In the genomic region with DNA sequence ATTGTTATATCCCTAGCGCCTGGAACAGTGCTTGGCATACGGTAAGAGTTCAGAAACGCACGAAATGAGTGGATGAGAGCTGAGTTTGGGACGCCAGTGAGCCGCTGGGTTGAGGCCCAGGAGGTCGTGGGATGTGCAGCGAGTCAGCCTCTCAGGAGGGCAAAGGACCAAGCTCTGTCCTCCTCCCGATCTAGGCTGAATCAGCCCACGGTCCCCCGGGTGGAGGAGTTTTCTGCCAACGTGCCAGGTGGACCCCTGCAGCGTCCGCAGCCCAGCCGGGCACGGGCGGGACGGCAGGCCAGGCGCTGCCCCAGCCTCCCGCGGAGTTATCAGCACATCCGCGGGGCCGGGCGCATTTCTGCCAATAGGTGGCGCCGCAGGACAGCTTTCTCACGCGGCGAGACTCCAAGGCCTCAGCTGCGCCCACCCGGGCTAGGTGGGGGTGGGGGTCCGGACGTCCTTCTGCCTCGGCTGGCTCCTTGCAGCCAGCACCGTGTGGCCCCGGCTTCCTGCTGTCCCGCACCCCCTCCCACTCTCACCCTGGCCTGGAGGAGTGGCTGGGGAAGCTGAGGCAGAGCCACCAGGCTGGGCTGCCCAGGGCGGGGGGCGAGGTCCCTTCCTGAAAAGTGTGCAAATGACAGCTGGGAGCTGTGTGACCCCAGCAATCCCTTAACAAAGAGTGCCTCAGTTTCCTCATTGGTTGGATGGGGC, we compare ENCODE assay signal across 9 cellular contexts. TPM values are rescaled to one million over a fixed set of nuclear protein-coding genes. Genes with fewer than 3 reads are reported as not detected.
DNase-seq lines count a peak whose midpoint lies in the region; ATAC-seq, FAIRE-seq and TF ChIP-seq lines count a peak whose summit lies in the region.
"Had no signal": no experiment of that assay in that cellular context is flagged by ENCODE, and none has a peak within 500 bp of the region (broad histone marks: within the 10 kb centered on the region; RNA-seq: fewer than 3 reads in every experiment).

No MANE protein-coding gene starts in this region.

- H3K4me3 ChIP-seq in SK-N-SH (ENCODE audit: low read depth in 2 of 2, low read length in 1 of 2), result peak overlapping the region in 1 of 2 experiments; percentile 35; a peak in 1 of 4 replicates

- H3K4me3 Mint-ChIP-seq in activated naive CD8-positive, alpha-beta T cell treated with anti-CD3 and anti-CD28 coated beads for 36 hours, result no peak overlapping the region
- H3K4me3 Mint-ChIP-seq: dendritic cell treated with granulocyte-macrophage colony-stimulating factor and Interleukin-4, amounts not matched to agents 40 ng/mL and 50 ng/mL, for 4 days had no signal

- POLR2A ChIA-PET in SK-N-SH (lab: Yijun Ruan, JAX), result interaction anchor here (1.5 kb wide), 1 partner anchor 502 kb away, joined by 7 read pairs; no protein-coding TSS in a partner anchor

- ATAC-seq in left cardiac atrium (peak; percentile 31 to 36), HG02763 (IDR thresholded peaks at IDR 0.05; ENCODE audit: unreplicated experiment) (no peak), HG03108 (IDR thresholded peaks at IDR 0.05; ENCODE audit: unreplicated experiment) (no peak)

- H2AFZ ChIP-seq in SK-N-SH (ENCODE audit: low read depth), result peak overlapping the region; percentile 70; the same call in 1 of the 2 replicates

- no peaks in the 10 kb centered on the region for H3K9me3 ChIP-seq in SK-N-SH

- peak; percentile 75 for TF ChIP-seq RAD21 in SK-N-SH (IDR thresholded peaks at IDR 0.05; ENCODE audit: low read length)

- H3K4me2 ChIP-seq in SK-N-SH, result no peak overlapping the region

- peaks cover 27% of the 10 kb centered on the region for H3K36me3 Mint-ChIP-seq in activated naive CD8-positive, alpha-beta T cell treated with anti-CD3 and anti-CD28 coated beads for 36 hours

- peak; percentile 89 for TF ChIP-seq CTCF in D721Med (IDR thresholded peaks at IDR 0.05; ENCODE audit: insufficient read depth, missing control alignments)
- peak; percentile 69 for TF ChIP-seq CTCF in SK-N-SH (IDR thresholded peaks at IDR 0.05)

- intact Hi-C loops in left cardiac atrium (cut with DNase I), result loop anchor here (2.0 to 5.0 kb wide), 3 partner anchors 488 to 502 kb away; no protein-coding TSS in a partner anchor

- no peaks in the 10 kb centered on the region for H3K27me3 Mint-ChIP-seq in activated naive CD8-positive, alpha-beta T cell treated with anti-CD3 and anti-CD28 coated beads for 36 hours

- no peak for TF ChIP-seq EP300 in SK-N-SH (IDR thresholded peaks at IDR 0.05; ENCODE audit: borderline replicate concordance in 1 of 2, low read depth in 1 of 2, low read length in 1 of 2)

- no peaks in the 10 kb centered on the region for H3K9me2 ChIP-seq in SK-N-SH

- FAIRE-seq in D721Med (lab: Jason Lieb, UNC), result no peak

- H3K79me2 ChIP-seq in SK-N-SH (ENCODE audit: insufficient read depth), result peaks cover 18% of the 10 kb centered on the region

- WGBS in SK-N-SH (ENCODE audit: low lambda C conversion rate), result 37% methylated on average over 7 of the region's 40 CpGs

- no peak overlapping the region for H3K9ac ChIP-seq in SK-N-SH

- peaks cover 24% of the 10 kb centered on the region for H3K4me1 Mint-ChIP-seq in activated naive CD8-positive, alpha-beta T cell treated with anti-CD3 and anti-CD28 coated beads for 36 hours

- no peak overlapping the region for H3K27ac Mint-ChIP-seq in activated naive CD8-positive, alpha-beta T cell treated with anti-CD3 and anti-CD28 coated beads for 36 hours
- H3K27ac Mint-ChIP-seq: dendritic cell treated with granulocyte-macrophage colony-stimulating factor and Interleukin-4, amounts not matched to agents 40 ng/mL and 50 ng/mL, for 4 days had no signal

- CTCF ChIA-PET in SK-N-SH (lab: Yijun Ruan, JAX), result interaction anchor here (0.6 to 3.9 kb wide), 27 partner anchors 8 to 814 kb away, joined by 3 to 62 read pairs (median 4); a partner anchor contains a TSS

- no peaks in the 10 kb centered on the region for H3F3A ChIP-seq in SK-N-SH (replicated peaks; ENCODE audit: insufficient read depth)

- H3K27me3 ChIP-seq in SK-N-SH (ENCODE audit: insufficient read depth), result no peaks in the 10 kb centered on the region

- H3K4me1 ChIP-seq in SK-N-SH (ENCODE audit: control insufficient read depth in 1 of 2, insufficient read depth in 2 of 2, low read depth in 1 of 2, low read length in 1 of 2), result peaks cover 0 to 10% of the 10 kb centered on the region in 2 experiments; a peak in 1 of 4 replicates

- DNase-seq in D721Med (ENCODE audit: insufficient read length, low spot score), result no peak
- DNase-seq in HuH-7.5 (ENCODE audit: low spot score), result peak; percentile 76
- peak; percentile 83 for DNase-seq in SK-N-SH
- peak; percentile 81 for DNase-seq in activated naive CD8-positive, alpha-beta T cell treated with anti-CD3 and anti-CD28 coated beads for 36 hours
- peak; percentile 88 for DNase-seq in left cardiac atrium
- peak; percentile 95 for DNase-seq in retina

- no peaks in the 10 kb centered on the region for H4K20me1 ChIP-seq in SK-N-SH (ENCODE audit: insufficient read depth)

- peaks cover 0 to 5% of the 10 kb centered on the region in 2 experiments for H3K36me3 ChIP-seq in SK-N-SH (replicated peaks in 1 of 2; ENCODE audit: control insufficient read depth in 1 of 2, insufficient read depth in 2 of 2, low read length in 1 of 2)

- H3K27ac ChIP-seq in SK-N-SH (ENCODE audit: low read depth in 2 of 2, low read length in 1 of 2), result no peak overlapping the region; a peak in 1 of 4 replicates

- no peaks in the 10 kb centered on the region for H3K9me3 Mint-ChIP-seq in activated naive CD8-positive, alpha-beta T cell treated with anti-CD3 and anti-CD28 coated beads for 36 hours
- H3K9me3 Mint-ChIP-seq: dendritic cell treated with granulocyte-macrophage colony-stimulating factor and Interleukin-4, amounts not matched to agents 40 ng/mL and 50 ng/mL, for 4 days had no signal

TF ChIP-seq in SK-N-SH, 30 proteins besides CTCF, POLR2A, EP300 and RAD21:
- no peak for TF ChIP-seq RFX5 (IDR thresholded peaks at IDR 0.05; ENCODE audit: low read length)
- TF ChIP-seq TEAD4 (IDR thresholded peaks at IDR 0.05; ENCODE audit: borderline replicate concordance, insufficient read depth), result 0 out of 2 replicates have a peak, but pooled peaks have one; percentile 74
- TF ChIP-seq GATA2 (CRISPR knock-in tag; IDR thresholded peaks at IDR 0.05), result peak; percentile 48; the same call in 1 of the 2 replicates
- TF ChIP-seq ELF1 (IDR thresholded peaks at IDR 0.05), result no peak
- no peak for TF ChIP-seq POLR2AphosphoS5 (IDR thresholded peaks at IDR 0.05; ENCODE audit: low read depth, low read length)
- TF ChIP-seq SMC3 (IDR thresholded peaks at IDR 0.05; ENCODE audit: low read depth, low read length), result peak; percentile 62

RNA-seq across cellular contexts. Expression of a gene that starts 2.2 kb away (rescaled TPM):
- polyA plus RNA-seq in SK-N-SH (2012; rRNA removed), result 77.3 and 97.2 TPM in 2 replicates
- 67.1 and 75.9 TPM in 2 replicates for polyA plus RNA-seq in SK-N-SH (2012; cell fraction: cytosol; rRNA removed)
- polyA plus RNA-seq in SK-N-SH (2012; cell fraction: nucleus; rRNA removed), result 48.9 and 89.0 TPM in 2 replicates
- 100 to 1,000 TPM; 104 to 113 TPM for total RNA-seq in activated naive CD8-positive, alpha-beta T cell treated with anti-CD3 and anti-CD28 coated beads for 36 hours
- total RNA-seq in left cardiac atrium, result 10 to 100 TPM; 66.1 to 70.7 TPM

RNA-seq across cellular contexts. Expression of a gene that starts 14.4 kb away (rescaled TPM):
- 375 and 436 TPM in 2 replicates for polyA plus RNA-seq in SK-N-SH (2012; rRNA removed)
- polyA plus RNA-seq in SK-N-SH (2012; cell fraction: cytosol; rRNA removed), result 311 and 361 TPM in 2 replicates
- 604 and 658 TPM in 2 replicates for polyA plus RNA-seq in SK-N-SH (2012; cell fraction: nucleus; rRNA removed)
- 100 to 1,000 TPM; 806 to 814 TPM for total RNA-seq in activated naive CD8-positive, alpha-beta T cell treated with anti-CD3 and anti-CD28 coated beads for 36 hours
- 100 to 1,000 TPM; 203 to 294 TPM for total RNA-seq in left cardiac atrium

RNA-seq across cellular contexts. Expression of a gene that starts 32.7 kb away (rescaled TPM):
- 7.5 and 7.7 TPM in 2 replicates for polyA plus RNA-seq in SK-N-SH (2012; rRNA removed)
- polyA plus RNA-seq in SK-N-SH (2012; cell fraction: cytosol; rRNA removed), result 6.2 and 7.6 TPM in 2 replicates
- polyA plus RNA-seq in SK-N-SH (2012; cell fraction: nucleus; rRNA removed), result 7.8 and 8.4 TPM in 2 replicates
- 10 to 100 TPM; 62.9 to 65.0 TPM for total RNA-seq in activated naive CD8-positive, alpha-beta T cell treated with anti-CD3 and anti-CD28 coated beads for 36 hours
- total RNA-seq in left cardiac atrium, result 10 to 100 TPM; 18.1 to 29.0 TPM

RNA-seq across cellular contexts. Expression of a gene that starts 35.8 kb away (rescaled TPM):
- polyA plus RNA-seq in SK-N-SH (2012; rRNA removed), result under 0.01 TPM in 1 of 2 replicates, not detected in the other
- under 0.01 TPM in 1 of 2 replicates, not detected in the other for polyA plus RNA-seq in SK-N-SH (2012; cell fraction: cytosol; rRNA removed)
- polyA plus RNA-seq in SK-N-SH (2012; cell fraction: nucleus; rRNA removed), result 0.01 and 0.02 TPM in 2 replicates
- under 1 TPM; 0.26 to 0.27 TPM for total RNA-seq in activated naive CD8-positive, alpha-beta T cell treated with anti-CD3 and anti-CD28 coated beads for 36 hours
- under 1 TPM; 0.03 to 0.06 TPM for total RNA-seq in left cardiac atrium

Comparison
In these comparisons a context has a peak if more than half of its experiments do, and no peak if none do; other contexts are left out.
1. ATAC-seq: peak in left cardiac atrium (2 of 2); none in HG02763 (single experiment) and HG03108 (single experiment).